In the genomic region with DNA sequence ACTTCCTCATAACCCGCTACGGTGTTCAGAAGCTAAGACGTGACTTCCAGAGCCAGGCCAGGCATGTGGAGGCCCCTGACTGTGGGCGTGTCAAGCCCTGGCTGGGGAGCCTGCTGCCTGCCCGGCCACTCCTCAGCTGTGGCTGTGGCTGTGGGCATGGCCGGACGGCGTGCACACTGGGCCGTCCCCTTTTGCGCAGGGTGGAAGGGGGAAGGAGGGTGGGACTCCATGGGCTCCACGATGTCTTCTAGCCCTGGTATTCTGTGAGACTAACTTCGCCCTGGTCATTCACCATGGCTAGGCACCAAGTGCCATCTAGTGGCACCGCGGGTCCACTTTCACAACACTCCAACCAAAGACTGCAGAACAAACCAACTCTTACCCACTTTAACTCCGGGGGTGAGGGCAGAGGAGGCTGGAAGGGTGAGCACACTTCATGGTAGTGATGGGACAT, we compare ENCODE assay signal across 8 cellular contexts.
DNase-seq lines count a peak whose midpoint lies in the region; ATAC-seq, FAIRE-seq and TF ChIP-seq lines count a peak whose summit lies in the region.

No MANE protein-coding gene starts in this region.

- H2AK5ac ChIP-seq in H1 (ENCODE audit: low read depth, low read length): no peak overlapping the region

- no peak overlapping the region for H3K4ac ChIP-seq in H1 (replicated peaks; ENCODE audit: insufficient read length, low read depth, low read length)

- H3K4me2 ChIP-seq in H1 (ENCODE audit: insufficient read depth in 1 of 2, low read depth in 2 of 2, low read length in 2 of 2): no peak overlapping the region

- in situ Hi-C loops in SK-MEL-5 (cut with HindIII; ENCODE audit: low pct_unique_long_range_greater_than_20kb, low sequenced_read_pairs): no loop called here

- 0 out of 2 replicates have a peak, but pooled peaks cover 2% of the 10 kb centered on the region for H3K23me2 ChIP-seq in H1 (ENCODE audit: low read depth, low read length)

- H3K9ac ChIP-seq in H1 (replicated peaks in 1 of 4; ENCODE audit: extremely low read depth in 1 of 4, low read depth in 3 of 4, low read length in 3 of 4): no peak overlapping the region

- no peak overlapping the region for H3K23ac ChIP-seq in H1 (ENCODE audit: insufficient read length)

- CTCF ChIA-PET in H1 (lab: Charles Lee; ENCODE audit: partially characterized antibody): interaction anchor here (0.8 to 7.4 kb wide), 9 partner anchors 16 to 189 kb away, joined by 3 to 39 read pairs (median 5); no protein-coding TSS in a partner anchor

- peak; percentile 67 to 77 for TF ChIP-seq RAD21 in H1 (IDR thresholded peaks at IDR 0.05 in 1 of 2, conservative IDR thresholded peaks at IDR 0.05 in 1 of 2; ENCODE audit: low read depth in 2 of 2, low read length in 2 of 2)

- no peak overlapping the region for H3K18ac ChIP-seq in H1 (ENCODE audit: extremely low read depth, low read length)

- H2AFZ ChIP-seq in H1 (ENCODE audit: low read length): no peak overlapping the region

- H4K91ac ChIP-seq in H1 (replicated peaks; ENCODE audit: insufficient read length, low read length): no peak overlapping the region

- no peak overlapping the region for H2BK120ac ChIP-seq in H1 (replicated peaks; ENCODE audit: low read depth, low read length)

- TF ChIP-seq EP300 in H1 (IDR thresholded peaks at IDR 0.05; ENCODE audit: borderline replicate concordance in 1 of 2, low read depth in 2 of 2, low read length in 2 of 2): no peak

- peaks cover 0 to 21% (median 11%) of the 10 kb centered on the region in 4 experiments; a peak in 6 of 8 replicates for H3K36me3 ChIP-seq in H1 (ENCODE audit: control insufficient read depth in 2 of 4, insufficient read depth in 4 of 4, low read length in 3 of 4)

- WGBS in H1 (ENCODE audit: extremely low coverage in 1 of 2, insufficient coverage in 1 of 2, insufficient read length in 1 of 2, insufficient replicate concordance in 2 of 2, low coverage in 1 of 2, low lambda C conversion rate in 2 of 2, missing lambda C conversion rate in 1 of 2), 2 experiments: 93% methylated on average over 15 of the region's 15 CpGs; no CpG with 5 or more reads in 1 of the 2 experiments

- DNase-seq in AG10803 (ENCODE audit: low read depth) (peak; percentile 71), GM12891 (ENCODE audit: insufficient read length, low spot score) (no peak), SK-MEL-5 (ENCODE audit: low read depth, low spot score) (peak; percentile 83), H1 (ENCODE audit: low read depth in 1 of 2, low spot score in 2 of 2) (no peak), midbrain (lab: John Stamatoyannopoulos, UW) (peak; percentile 80), T-helper 9 cell (no peak)

- H2BK20ac ChIP-seq in H1 (ENCODE audit: low read length): no peak overlapping the region

- no peak overlapping the region for H3K56ac ChIP-seq in H1 (replicated peaks; ENCODE audit: insufficient read length, low read depth, low read length)

- H4K20me1 ChIP-seq in H1 (replicated peaks in 1 of 2; ENCODE audit: control insufficient read depth in 1 of 2, insufficient read depth in 2 of 2, low read length in 2 of 2): peaks cover 2 to 7% of the 10 kb centered on the region in 2 experiments

- no peak overlapping the region for H2BK15ac ChIP-seq in H1 (ENCODE audit: low read length)

- no peak overlapping the region for H4K5ac ChIP-seq in H1 (ENCODE audit: insufficient read length, low read depth, low read length)

- H3K79me1 ChIP-seq in H1 (ENCODE audit: low read depth, low read length): no peaks in the 10 kb centered on the region

- FAIRE-seq in GM12891 (lab: Jason Lieb, UNC): peak; percentile 5
- no peak for FAIRE-seq in H1 (lab: Jason Lieb, UNC)

- no peaks in the 10 kb centered on the region for H3K9me3 ChIP-seq in H1 (ENCODE audit: insufficient read depth in 2 of 2, low read depth in 1 of 2, low read length in 1 of 2)

- POLR2A ChIA-PET in H1 (lab: Charles Lee; ENCODE audit: partially characterized antibody): interaction anchor here (1.3 to 1.5 kb wide), 2 partner anchors 10 to 156 kb away, joined by 3 to 4 read pairs; no protein-coding TSS in a partner anchor

- TF ChIP-seq POLR2A in GM12891 (IDR thresholded peaks at IDR 0.05; ENCODE audit: low read depth, low read length) (no peak), H1 (IDR thresholded peaks at IDR 0.05; ENCODE audit: control extremely low read depth in 1 of 2, low read depth in 2 of 2, low read length in 2 of 2) (no peak)

- H3K27me3 ChIP-seq in H1 (replicated peaks in 1 of 4; ENCODE audit: control insufficient read depth in 3 of 4, extremely low read depth in 1 of 4, insufficient read depth in 3 of 4, low read length in 3 of 4): no peaks in the 10 kb centered on the region

- ATAC-seq in GM19351 (IDR thresholded peaks at IDR 0.05; ENCODE audit: unreplicated experiment): no peak
- no peak for ATAC-seq in GM21723 (IDR thresholded peaks at IDR 0.05; ENCODE audit: unreplicated experiment)

- no peak overlapping the region for H3K14ac ChIP-seq in H1 (ENCODE audit: insufficient read length)

- H3K27ac ChIP-seq in H1 (ENCODE audit: low read depth, low read length): no peak overlapping the region

- no peak overlapping the region for H2BK12ac ChIP-seq in H1 (ENCODE audit: low read depth, low read length)

- H4K8ac ChIP-seq in H1 (ENCODE audit: extremely low read depth, insufficient read depth, low read length): 0 out of 2 replicates have a peak overlapping the region, but pooled peaks have one; percentile 29

- H3K79me2 ChIP-seq in H1 (ENCODE audit: control insufficient read depth in 1 of 2, insufficient read depth in 2 of 2, low read length in 2 of 2): no peaks in the 10 kb centered on the region

- no peaks in the 10 kb centered on the region; a peak in 1 of 7 replicates for H3K4me1 ChIP-seq in H1 (replicated peaks in 1 of 4; ENCODE audit: control insufficient read depth in 3 of 4, insufficient read depth in 4 of 4, low read length in 3 of 4)

- H2BK5ac ChIP-seq in H1 (ENCODE audit: low read depth, low read length): no peak overlapping the region

- peak; percentile 80 for TF ChIP-seq CTCF in AG10803 (conservative IDR thresholded peaks at IDR 0.05; ENCODE audit: low read length)
- TF ChIP-seq CTCF in H1 (IDR thresholded peaks at IDR 0.05; ENCODE audit: control extremely low read depth in 1 of 3, insufficient read depth in 1 of 3, low read depth in 1 of 3, low read length in 3 of 3): peak; percentile 46 to 62 (median 51)

- H3K4me3 ChIP-seq in AG10803 (ENCODE audit: low read length): no peak overlapping the region
- no peak overlapping the region for H3K4me3 ChIP-seq in H1 (ENCODE audit: extremely low read depth in 1 of 4, insufficient read depth in 2 of 4, low read depth in 3 of 4, low read length in 4 of 4)

TF ChIP-seq in GM12891, 5 proteins besides CTCF, POLR2A, EP300 and RAD21:
- TF ChIP-seq SPI1 (IDR thresholded peaks at IDR 0.05; ENCODE audit: low read depth, low read length) (no peak), POLR2AphosphoS5 (IDR thresholded peaks at IDR 0.05; ENCODE audit: low read depth, low read length) (no peak), TAF1 (IDR thresholded peaks at IDR 0.05; ENCODE audit: low read depth, low read length) (no peak), PAX5 (IDR thresholded peaks at IDR 0.05; ENCODE audit: insufficient read depth, low read length, severe bottlenecking) (no peak), POU2F2 (IDR thresholded peaks at IDR 0.05; ENCODE audit: low read depth, low read length) (no peak)
TF ChIP-seq in GM12891: peak in this region for 0.

TF ChIP-seq in H1, 55 proteins besides CTCF, POLR2A, EP300 and RAD21:
- TF ChIP-seq ZNF274 (IDR thresholded peaks at IDR 0.05; ENCODE audit: borderline replicate concordance, extremely low read depth, low read length): no peak
- no peak for TF ChIP-seq CHD2 (IDR thresholded peaks at IDR 0.05; ENCODE audit: low read length)
- TF ChIP-seq EZH2 (IDR thresholded peaks at IDR 0.05; ENCODE audit: low read depth, low read length, severe bottlenecking): no peak
- no peak for TF ChIP-seq GTF2F1 (IDR thresholded peaks at IDR 0.05; ENCODE audit: borderline replicate concordance, low read depth, low read length)
- TF ChIP-seq, protein P1, sequence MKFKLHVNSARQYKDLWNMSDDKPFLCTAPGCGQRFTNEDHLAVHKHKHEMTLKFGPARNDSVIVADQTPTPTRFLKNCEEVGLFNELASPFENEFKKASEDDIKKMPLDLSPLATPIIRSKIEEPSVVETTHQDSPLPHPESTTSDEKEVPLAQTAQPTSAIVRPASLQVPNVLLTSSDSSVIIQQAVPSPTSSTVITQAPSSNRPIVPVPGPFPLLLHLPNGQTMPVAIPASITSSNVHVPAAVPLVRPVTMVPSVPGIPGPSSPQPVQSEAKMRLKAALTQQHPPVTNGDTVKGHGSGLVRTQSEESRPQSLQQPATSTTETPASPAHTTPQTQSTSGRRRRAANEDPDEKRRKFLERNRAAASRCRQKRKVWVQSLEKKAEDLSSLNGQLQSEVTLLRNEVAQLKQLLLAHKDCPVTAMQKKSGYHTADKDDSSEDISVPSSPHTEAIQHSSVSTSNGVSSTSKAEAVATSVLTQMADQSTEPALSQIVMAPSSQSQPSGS (IDR thresholded peaks at IDR 0.05; ENCODE audit: low read length): no peak
- TF ChIP-seq HDAC2 (IDR thresholded peaks at IDR 0.05; ENCODE audit: borderline replicate concordance in 1 of 2, low read depth in 2 of 2, low read length in 2 of 2): no peak
- no peak for TF ChIP-seq SIN3A (conservative IDR thresholded peaks at IDR 0.05 in 1 of 2, IDR thresholded peaks at IDR 0.05 in 1 of 2; ENCODE audit: low read depth in 1 of 2, low read length in 2 of 2)
- TF ChIP-seq TAF7 (optimal IDR thresholded peaks at IDR 0.05; ENCODE audit: borderline replicate concordance, low read depth, low read length): no peak
TF ChIP-seq in H1: peak in this region for 0.

Comparison
In these comparisons a context has a peak if more than half of its experiments do, and no peak if none do; other contexts are left out.
1. DNase-seq: peak in AG10803 (single experiment), SK-MEL-5 (single experiment) and midbrain (single experiment); none in GM12891 (single experiment), H1 (0 of 2) and T-helper 9 cell (single experiment).